8 cellular contexts compared by ENCODE assay signal in genomic region chr17:35293151-35293837, GRCh38.
"Had no signal": no experiment of that assay in that cellular context is flagged by ENCODE, and none has a peak within 500 bp of the region (broad histone marks: within the 10 kb centered on the region; RNA-seq: fewer than 3 reads in every experiment).

No MANE protein-coding gene starts in this region.

- DNase-seq: activated naive CD4-positive, alpha-beta T cell treated with Interleukin-2 at 50 U/mL for 16 hours; foreskin melanocyte; mesendoderm; natural killer cell; stimulated activated CD4-positive, alpha-beta T cell treated with anti-CD3 and anti-CD28 coated beads, Interleukin-12 subunit alpha, Interleukin-12 subunit beta, amount 100 ng/mL, for 4 hours; tibial artery had no signal

- H3K4me3 ChIP-seq: tibial artery had no signal

- ATAC-seq: activated T-helper 17 cell treated with anti-CD3 and anti-CD28 coated beads, Interleukin-2, amount 50 U/mL, for 72 hours; natural killer cell; stimulated activated memory B cell treated with anti-CD40 and anti-IgM and Interleukin-4, amounts not matched to agents 10 μg/mL and 1 μg/mL and 100 μg/mL, for 72 hours had no signal

- H3K36me3 ChIP-seq: tibial artery had no signal

- H3K4me1 ChIP-seq: tibial artery had no signal

- H3K27me3 ChIP-seq: tibial artery had no signal

- H3K27ac ChIP-seq: tibial artery had no signal
